24 cellular contexts compared by ENCODE assay signal in genomic region chr13:26910754-26911465, GRCh38.
"Had no signal": no experiment of that assay in that cellular context is flagged by ENCODE, and none has a peak within 500 bp of the region (broad histone marks: within the 10 kb centered on the region; RNA-seq: fewer than 3 reads in every experiment).

No MANE protein-coding gene starts in this region.

- H3K27ac ChIP-seq: left lung, sigmoid colon, tibial artery, upper lobe of right lung had no signal

- ATAC-seq: activated CD8-positive, alpha-beta T cell treated with anti-CD3 and anti-CD28 coated beads for 36 hours; activated naive CD4-positive, alpha-beta T cell treated with anti-CD3 and anti-CD28 coated beads, Interleukin-2, amount 50 U/mL, for 72 hours; activated T-cell treated with anti-CD3 and anti-CD28 coated beads, Interleukin-2, amount 50 U/mL, for 72 hours; esophagus mucosa; left lung; naive thymus-derived CD8-positive, alpha-beta T cell; stimulated activated memory B cell treated with anti-CD40 and anti-IgM and Interleukin-4, amounts not matched to agents 10 μg/mL and 1 μg/mL and 100 μg/mL, for 72 hours; stimulated activated naive CD8-positive, alpha-beta T cell treated with anti-CD3 and anti-CD28 coated beads, Interleukin-15, amount 100 ng/mL, for 72 hours; upper lobe of right lung had no signal

- DNase-seq: activated CD4-positive, alpha-beta T cell treated with anti-CD3 and anti-CD28 coated beads, Interleukin-2, amount 50 U/mL, for 1 hour; activated CD4-positive, CD25-positive, alpha-beta regulatory T cell treated with anti-CD3 and anti-CD28 coated beads, Interleukin-2, amount 50 U/mL, for 72 hours; activated CD8-positive, alpha-beta T cell treated with anti-CD3 and anti-CD28 coated beads for 36 hours; activated naive CD4-positive, alpha-beta T cell; activated T-cell treated with anti-CD3 and anti-CD28 coated beads, Interleukin-2, amount 50 U/mL, for 72 hours; cerebellar nuclear complex; foreskin fibroblast; head of caudate nucleus; immature natural killer cell; kidney glomerular epithelial cell; left lung; naive thymus-derived CD8-positive, alpha-beta T cell; sigmoid colon; SK-N-SH; small intestine; stimulated activated CD4-positive, alpha-beta T cell treated with anti-CD3 and anti-CD28 coated beads, Interleukin-4, amount 100 ng/mL, for 24 hours; stimulated activated naive CD8-positive, alpha-beta T cell treated with anti-CD3 and anti-CD28 coated beads, Interleukin-15, amount 100 ng/mL, for 72 hours; SW 1271; T1000; tibial artery; upper lobe of right lung had no signal
